ENCODE assay signal across 8 cellular contexts in genomic region chr7:149261321-149261828, GRCh38. TPM values are rescaled to one million over a fixed set of nuclear protein-coding genes. Genes with fewer than 3 reads are reported as not detected.
DNase-seq lines count a peak whose midpoint lies in the region; ATAC-seq, FAIRE-seq and TF ChIP-seq lines count a peak whose summit lies in the region.

No MANE protein-coding gene starts in this region.

- H3K27me3 ChIP-seq in KMS-11 (ENCODE audit: insufficient read depth, low read depth) = no peaks in the 10 kb centered on the region

- no peaks in the 10 kb centered on the region for H3K9me3 ChIP-seq in A549
- no peaks in the 10 kb centered on the region for H3K9me3 ChIP-seq in iPS-18c (ENCODE audit: control insufficient read depth, insufficient read depth, low read length)

- TF ChIP-seq CTCF in A549 (IDR thresholded peaks at IDR 0.05) (no peak), KMS-11 (conservative IDR thresholded peaks at IDR 0.05; ENCODE audit: low read depth, low read length) (no peak)

- peak; percentile 15 to 19; a peak in 4 of 6 replicates for ATAC-seq in A549

- peak overlapping the region; percentile 88 to 95 for H3K27ac ChIP-seq in A549
- peak overlapping the region; percentile 78 for H3K27ac ChIP-seq in KMS-11
- H3K27ac ChIP-seq in angular gyrus (ENCODE audit: low read depth, low read length) = peak overlapping the region; percentile 44

- H3K79me2 ChIP-seq in KMS-11 (ENCODE audit: insufficient read depth, low read depth) = peaks cover 11% of the 10 kb centered on the region

- TF ChIP-seq POLR2A in A549 (IDR thresholded peaks at IDR 0.05; ENCODE audit: low read length) = no peak
- no peak for TF ChIP-seq POLR2A in GM12892 (IDR thresholded peaks at IDR 0.05; ENCODE audit: low read depth, low read length)

- H3K9ac ChIP-seq in KMS-11 = peak overlapping the region; percentile 83

- DNase-seq in A549 (ENCODE audit: low read depth in 1 of 2, low spot score in 1 of 2) (peak in 1 of 2 experiments; percentile 22), GM12892 (ENCODE audit: insufficient read length) (no peak), UCSD-AML1 (lab: John Stamatoyannopoulos, UW; ENCODE audit: unreplicated experiment) (no peak), NCI-H1930 (lab: John Stamatoyannopoulos, UW) (no peak)
- peak; percentile 65 for DNase-seq in stimulated activated CD8-positive, alpha-beta memory T cell treated with anti-CD3 and anti-CD28 coated beads, Interleukin-4, amount 100 ng/mL, for 48 hours

- H2AFZ ChIP-seq in KMS-11 (ENCODE audit: low read depth) = peak overlapping the region; percentile 96

- POLR2A ChIA-PET in A549 (lab: Yijun Ruan, JAX) = interaction anchor here (0.7 to 1.7 kb wide), 16 partner anchors 12 to 577 kb away, joined by 3 to 13 read pairs (median 4); partner anchors contain the start of genes ZNF212, ZNF282, ZNF398 and ZNF425

- H4K20me1 ChIP-seq in KMS-11 (ENCODE audit: insufficient read depth) = no peaks in the 10 kb centered on the region

- 24% methylated on average over 16 of the region's 16 CpGs for WGBS in A549 (ENCODE audit: missing lambda C conversion rate)

- no peak for TF ChIP-seq RAD21 in A549 (conservative IDR thresholded peaks at IDR 0.05 in 1 of 2, IDR thresholded peaks at IDR 0.05 in 1 of 2)

- H3K4me2 ChIP-seq in A549 = peak overlapping the region; percentile 96
- H3K4me2 ChIP-seq in KMS-11 = peak overlapping the region; percentile 48

- H3K36me3 ChIP-seq in KMS-11 (ENCODE audit: insufficient read depth) = no peaks in the 10 kb centered on the region

- FAIRE-seq in A549 (lab: Jason Lieb, UNC) = no peak
- FAIRE-seq in GM12892 (lab: Jason Lieb, UNC) = peak; percentile 40

- H3K4me1 ChIP-seq in A549 (peaks cover 15% of the 10 kb centered on the region; the same call in 2 of the 3 replicates), KMS-11 (ENCODE audit: low read depth, poor library complexity, severe bottlenecking) (peaks cover 22% of the 10 kb centered on the region)

- no peak for TF ChIP-seq EP300 in A549 (IDR thresholded peaks at IDR 0.05)

- H3K4me3 ChIP-seq in A549 = peak overlapping the region; percentile 57
- no peak overlapping the region for H3K4me3 ChIP-seq in KMS-11 (IDR thresholded peaks at IDR 0.05; ENCODE audit: insufficient read depth, low read depth, low read length)
- H3K4me3 ChIP-seq in iPS-18c (ENCODE audit: insufficient read depth, low read depth, low read length) = peak overlapping the region; percentile 71

- CTCF ChIA-PET in A549 (lab: Yijun Ruan, JAX) = interaction anchor here (0.6 to 5.3 kb wide), 38 partner anchors 10 to 364 kb away, joined by 3 to 78 read pairs (median 4); partner anchors contain the start of genes ZNF282 and ZNF398

TF ChIP-seq in A549, 52 proteins besides CTCF, POLR2A, EP300 and RAD21:
- no peak for TF ChIP-seq ELK1 (IDR thresholded peaks at IDR 0.05; ENCODE audit: low read depth, low read length)
- no peak for TF ChIP-seq HOXB5 (CRISPR knock-in tag; IDR thresholded peaks at IDR 0.05)
- TF ChIP-seq ESRRA (IDR thresholded peaks at IDR 0.05; ENCODE audit: borderline replicate concordance, low read length) = no peak
- TF ChIP-seq REST (IDR thresholded peaks at IDR 0.05) = no peak

RNA-seq across cellular contexts. Expression of gene ZNF783, which starts 0.6 kb away (rescaled TPM):
- polyA plus RNA-seq in A549 (2011; rRNA removed) = 8.0 and 9.9 TPM in 2 replicates
- polyA plus RNA-seq in A549 (2012; cell fraction: cytosol; rRNA removed) = 7.6 and 9.1 TPM in 2 replicates
- polyA plus RNA-seq in A549 (2012; cell fraction: nucleus; rRNA removed) = 39.0 and 39.5 TPM in 2 replicates
- 6.6 to 10.1 TPM (median 7.4 TPM) in 3 replicates for polyA plus RNA-seq in A549 (2017; fragmentation: RNase III; extraction: RNeasy Plus Mini Kit Qiagen cat#74134 plus additional on column Dnase treatment)
- polyA minus RNA-seq in A549 (2011; rRNA and poly(A)+ RNA removed) = 8.8 and 10.0 TPM in 2 replicates
- polyA plus RNA-seq in GM12892 (2012; ENCODE audit: missing spikeins) = 6.6 TPM

RNA-seq across cellular contexts. Expression of gene ZNF212, which starts 21.9 kb away (rescaled TPM):
- polyA plus RNA-seq in A549 (2011; rRNA removed) (5.3 and 5.5 TPM in 2 replicates), A549 (2017; fragmentation: RNase III; extraction: RNeasy Plus Mini Kit Qiagen cat#74134 plus additional on column Dnase treatment) (6.0 to 7.9 TPM (median 6.7 TPM) in 3 replicates)
- polyA plus RNA-seq in A549 (2012; cell fraction: cytosol; rRNA removed) = 4.4 and 5.8 TPM in 2 replicates
- polyA plus RNA-seq in A549 (2012; cell fraction: nucleus; rRNA removed) = 20.1 and 24.1 TPM in 2 replicates
- 4.1 and 5.6 TPM in 2 replicates for polyA minus RNA-seq in A549 (2011; rRNA and poly(A)+ RNA removed)
- polyA plus RNA-seq in GM12892 (2012; ENCODE audit: missing spikeins) = 3.8 TPM
